23 cellular contexts compared by ENCODE assay signal in genomic region chr14:94014375-94014774, GRCh38. TPM values are rescaled to one million over a fixed set of nuclear protein-coding genes. Genes with fewer than 3 reads are reported as not detected.
DNase-seq lines count a peak whose midpoint lies in the region; ATAC-seq and TF ChIP-seq lines count a peak whose summit lies in the region.
"Had no signal": no experiment of that assay in that cellular context is flagged by ENCODE, and none has a peak within 500 bp of the region (broad histone marks: within the 10 kb centered on the region; RNA-seq: fewer than 3 reads in every experiment).

No MANE protein-coding gene starts in this region.

- no peaks in the 10 kb centered on the region for H3K9me3 ChIP-seq in MM.1S (replicated peaks; ENCODE audit: insufficient read depth, low read length)
- no peaks in the 10 kb centered on the region for H3K9me3 ChIP-seq in neuronal stem cell (replicated peaks in 1 of 2; ENCODE audit: control insufficient read depth in 2 of 2, insufficient read depth in 1 of 2, low read depth in 1 of 2, low read length in 2 of 2)
- no peaks in the 10 kb centered on the region for H3K9me3 ChIP-seq in HAP-1
- H3K9me3 ChIP-seq: BLaER1 had no signal

- H3K36me3 ChIP-seq in MM.1S (replicated peaks; ENCODE audit: insufficient read depth, low read length): no peaks in the 10 kb centered on the region
- no peaks in the 10 kb centered on the region for H3K36me3 ChIP-seq in neuronal stem cell (replicated peaks in 1 of 2; ENCODE audit: control insufficient read depth in 2 of 2, insufficient read depth in 2 of 2, low read length in 2 of 2)
- H3K36me3 ChIP-seq in HAP-1 (replicated peaks): no peaks in the 10 kb centered on the region
- H3K36me3 ChIP-seq: BLaER1 had no signal

- no peaks in the 10 kb centered on the region for H3K9me2 ChIP-seq in MM.1S (replicated peaks; ENCODE audit: insufficient read depth, low read length)

- no peak for TF ChIP-seq CTCF in MM.1S (IDR thresholded peaks at IDR 0.05; ENCODE audit: low read length)

- ATAC-seq in Right ventricle myocardium inferior (no peak), left ventricle myocardium superior (no peak), left lobe of liver (peak; percentile 64)
- ATAC-seq: GM12878 had no signal

- H3K4me1 ChIP-seq in MM.1S (ENCODE audit: low read length): peaks cover 30% of the 10 kb centered on the region
- H3K4me1 ChIP-seq in neuronal stem cell (ENCODE audit: control insufficient read depth in 2 of 2, insufficient read depth in 1 of 2, low read depth in 1 of 2, low read length in 2 of 2): peaks cover 0 to 7% of the 10 kb centered on the region in 2 donors
- H3K4me1 ChIP-seq in HAP-1: no peaks in the 10 kb centered on the region

- H4K8ac ChIP-seq in neuronal stem cell (ENCODE audit: low read depth, low read length): no peak overlapping the region

- peak overlapping the region; percentile 18; the same call in 1 of the 2 replicates for H3K27ac ChIP-seq in MM.1S (ENCODE audit: low read length)
- H3K27ac ChIP-seq in neuronal stem cell (replicated peaks; ENCODE audit: low read length): peak overlapping the region; percentile 9
- H3K27ac ChIP-seq: BLaER1, HL-60 had no signal

- no peak overlapping the region for H2AFZ ChIP-seq in MM.1S (ENCODE audit: low read length)
- no peak overlapping the region for H2AFZ ChIP-seq in neuronal stem cell (ENCODE audit: low read length)

- H3K27me3 ChIP-seq in MM.1S (replicated peaks; ENCODE audit: insufficient read depth, low read length): no peaks in the 10 kb centered on the region
- peaks cover 0 to 18% (median 2%) of the 10 kb centered on the region in 3 experiments for H3K27me3 ChIP-seq in neuronal stem cell (ENCODE audit: control insufficient read depth in 3 of 3, insufficient read depth in 3 of 3, low read depth in 1 of 3, low read length in 3 of 3)
- peaks cover 2% of the 10 kb centered on the region; the same call in 1 of the 2 replicates for H3K27me3 ChIP-seq in HAP-1 (ENCODE audit: low read depth)
- H3K27me3 ChIP-seq: BLaER1 had no signal

- no peak overlapping the region for H3K4ac ChIP-seq in neuronal stem cell (ENCODE audit: low read length)

- peaks cover 19% of the 10 kb centered on the region for H3F3A ChIP-seq in MM.1S (ENCODE audit: insufficient read depth, low read length)

- H3K9ac ChIP-seq in MM.1S (ENCODE audit: low read length) (no peak overlapping the region), neuronal stem cell (ENCODE audit: low read depth, low read length, poor library complexity) (no peak overlapping the region)
- H3K9ac ChIP-seq: BLaER1 had no signal

- H3K79me2 ChIP-seq in MM.1S (ENCODE audit: low read length): no peaks in the 10 kb centered on the region

- H2BK120ac ChIP-seq in neuronal stem cell (ENCODE audit: low read depth, low read length): no peak overlapping the region

- intact Hi-C loops in Right ventricle myocardium inferior (cut with DNase I) (no loop called here), left ventricle myocardium superior (cut with micrococcal nuclease) (no loop called here)

- no peak overlapping the region for H3K4me3 ChIP-seq in MM.1S (ENCODE audit: low read length)
- H3K4me3 ChIP-seq in neuronal stem cell (ENCODE audit: low read length in 2 of 2): no peak overlapping the region
- H3K4me3 ChIP-seq in HAP-1: no peak overlapping the region
- H3K4me3 ChIP-seq: BLaER1, GM12878 had no signal

- H3K79me1 ChIP-seq in neuronal stem cell (ENCODE audit: low read depth, low read length): peaks cover 2% of the 10 kb centered on the region

- H3K4me2 ChIP-seq in MM.1S (ENCODE audit: low read depth, low read length) (no peak overlapping the region), neuronal stem cell (ENCODE audit: insufficient read depth, low read length, poor library complexity, severe bottlenecking) (no peak overlapping the region)
- H3K4me2 ChIP-seq: BLaER1 had no signal

- H3K14ac ChIP-seq in neuronal stem cell (ENCODE audit: low read length): no peak overlapping the region

- in situ Hi-C loops in HAP-1 (cut with MboI; ENCODE audit: low sequenced_read_pairs): no loop called here

- no peak overlapping the region for H4K91ac ChIP-seq in neuronal stem cell (ENCODE audit: low read depth, low read length, poor library complexity)

- no peak overlapping the region for H2BK15ac ChIP-seq in neuronal stem cell (ENCODE audit: low read length)

- no peak overlapping the region for H2BK5ac ChIP-seq in neuronal stem cell (ENCODE audit: low read length)

- DNase-seq in Right ventricle myocardium inferior (ENCODE audit: missing footprints) (peak; percentile 1), left ventricle myocardium superior (no peak), MM.1S (no peak), left lobe of liver (ENCODE audit: low spot score) (no peak), neuronal stem cell (ENCODE audit: low spot score) (no peak), HAP-1 (ENCODE audit: low spot score in 2 of 2) (no peak)
- DNase-seq in activated naive CD4-positive, alpha-beta T cell treated with Interleukin-2 at 50 U/mL for 16 hours: no peak
- DNase-seq in activated CD8-positive, alpha-beta memory T cell treated with anti-CD3 and anti-CD28 coated beads, Interleukin-2, amount 50 U/mL, for 4 hours: no peak
- DNase-seq: 8988T; Calu3; CD4-positive, alpha-beta memory T cell; DMS79 treated with DMSO at 0.1 percent for 48 hours; HCEC 1CT; HFFc6 had no signal

- H2AK5ac ChIP-seq in neuronal stem cell (ENCODE audit: low read depth, low read length): no peak overlapping the region

- no peak overlapping the region for H3K23ac ChIP-seq in neuronal stem cell (ENCODE audit: low read depth, low read length, poor library complexity)

- H4K20me1 ChIP-seq in MM.1S (ENCODE audit: insufficient read depth, low read length): no peaks in the 10 kb centered on the region
- H4K20me1 ChIP-seq: BLaER1 had no signal

- no peak overlapping the region for H2BK12ac ChIP-seq in neuronal stem cell (ENCODE audit: low read length)

- H3K18ac ChIP-seq in neuronal stem cell (ENCODE audit: low read length): no peak overlapping the region

- WGBS in neuronal stem cell (ENCODE audit: extremely low coverage in 2 of 2, insufficient read length in 2 of 2, insufficient replicate concordance in 1 of 2), 2 donors: no CpG with 5 or more reads among the region's 6 CpGs

RNA-seq across cellular contexts. Expression of gene OTUB2, which starts 11.8 kb away (rescaled TPM):
- 0.35 TPM for total RNA-seq in Right ventricle myocardium inferior
- total RNA-seq in left ventricle myocardium superior: 0.52 TPM
- total RNA-seq in left lobe of liver: 1.1 TPM
- polyA plus RNA-seq in neuronal stem cell (2013, experiment 1 of 2): 5.1 TPM
- polyA plus RNA-seq in neuronal stem cell (2013, experiment 2 of 2): 5.0 TPM

RNA-seq across cellular contexts. Expression of gene CCDC197, which starts 17.3 kb away (rescaled TPM):
- total RNA-seq in Right ventricle myocardium inferior: 0.84 TPM
- 0.74 TPM for total RNA-seq in left ventricle myocardium superior
- total RNA-seq in left lobe of liver: not detected
- polyA plus RNA-seq in neuronal stem cell (2013, experiment 1 of 2): not detected
- polyA plus RNA-seq in neuronal stem cell (2013, experiment 2 of 2): not detected
- total RNA-seq: A673; Calu3; CD4-positive, alpha-beta memory T cell; G401; GM12878; H4; HFFc6; HT1080 had no signal
- polyA plus RNA-seq: AG04450; CD14-positive monocyte; CD4-positive, alpha-beta memory T cell had no signal

RNA-seq across cellular contexts. Expression of gene ASB2, which starts 38.0 kb away (rescaled TPM):
- 294 TPM for total RNA-seq in Right ventricle myocardium inferior
- 268 TPM for total RNA-seq in left ventricle myocardium superior
- 0.20 TPM for total RNA-seq in left lobe of liver
- polyA plus RNA-seq in neuronal stem cell (2013, experiment 1 of 2): 0.43 TPM
- 0.50 TPM for polyA plus RNA-seq in neuronal stem cell (2013, experiment 2 of 2)
- total RNA-seq: A673, H4, HFFc6, HT1080 had no signal

Comparison
In these comparisons a context has a peak if more than half of its experiments do, and no peak if none do; other contexts are left out.
1. RNA of gene ASB2, which starts 38.0 kb away (total RNA-seq): 294 TPM in Right ventricle myocardium inferior (single experiment) and 268 TPM in left ventricle myocardium superior (single experiment); 0.20 TPM in left lobe of liver (single experiment); every median in the first group is over 100 times any median in the second.